In the genomic region with DNA sequence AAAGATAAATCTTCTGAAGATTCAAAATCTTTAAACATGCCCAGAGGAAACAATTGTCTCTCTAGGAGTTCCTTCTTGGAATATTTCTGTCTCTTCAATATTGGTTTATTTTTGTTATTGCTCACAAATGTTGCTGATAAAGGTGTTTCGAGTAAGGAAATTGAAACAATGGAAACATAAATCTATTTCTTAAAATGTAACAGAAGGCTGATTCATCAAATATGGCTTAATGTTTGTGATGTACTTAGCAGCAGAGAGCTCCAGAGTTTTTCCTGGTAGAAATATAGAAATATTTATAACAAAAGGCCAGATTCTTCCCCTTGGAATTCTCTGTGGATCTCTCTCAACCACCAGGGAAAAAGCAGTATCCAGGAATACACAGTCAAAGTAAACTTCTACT, we compare ENCODE assay signal across 19 cellular contexts.
A peak's percentile ranks its signal among the peaks of the same experiment; 100 is the strongest.
DNase-seq lines count a peak whose midpoint lies in the region; ATAC-seq and TF ChIP-seq lines count a peak whose summit lies in the region.
"Had no signal": no experiment of that assay in that cellular context is flagged by ENCODE, and none has a peak within 500 bp of the region (broad histone marks: within the 10 kb centered on the region; RNA-seq: fewer than 3 reads in every experiment).

No MANE protein-coding gene starts in this region.

- H3K4me1 Mint-ChIP-seq in Calu3 (ENCODE audit: low read depth, unreplicated experiment) = peaks cover 69% of the 10 kb centered on the region
- no peaks in the 10 kb centered on the region for H3K4me1 Mint-ChIP-seq in activated naive CD8-positive, alpha-beta T cell treated with anti-CD3 and anti-CD28 coated beads for 36 hours
- H3K4me1 Mint-ChIP-seq: GM23338, H9 had no signal

- no peak for TF ChIP-seq CTCF in Calu3 (IDR thresholded peaks at IDR 0.05; ENCODE audit: unreplicated experiment)

- H3K23ac ChIP-seq in mesenchymal stem cell (ENCODE audit: low read length in 2 of 2) = no peak overlapping the region

- H2BK15ac ChIP-seq in mesenchymal stem cell (ENCODE audit: low read depth, poor library complexity, severe bottlenecking) = no peak overlapping the region

- ATAC-seq in left lobe of liver = no peak
- ATAC-seq in HG03108 (IDR thresholded peaks at IDR 0.05; ENCODE audit: unreplicated experiment) = no peak
- ATAC-seq: GM23338, Panc1 had no signal

- no peak overlapping the region for H4K91ac ChIP-seq in mesenchymal stem cell (ENCODE audit: low read length)

- no peak overlapping the region for H3K18ac ChIP-seq in mesenchymal stem cell (ENCODE audit: low read depth in 1 of 2, low read length in 2 of 2)

- peak overlapping the region; percentile 28; the same call in 1 of the 2 replicates for H3K27ac ChIP-seq in SJCRH30
- peak overlapping the region; percentile 49 for H3K27ac ChIP-seq in mesenchymal stem cell (ENCODE audit: low read length, poor library complexity, severe bottlenecking)

- WGBS in mesenchymal stem cell = no CpG with 5 or more reads among the region's 1 CpG

- H3K9me3 Mint-ChIP-seq in Calu3 (ENCODE audit: low read depth, unreplicated experiment) = no peaks in the 10 kb centered on the region
- H3K9me3 Mint-ChIP-seq in activated naive CD8-positive, alpha-beta T cell treated with anti-CD3 and anti-CD28 coated beads for 36 hours = no peaks in the 10 kb centered on the region
- H3K9me3 Mint-ChIP-seq: GM23338, H9 had no signal

- H3K27me3 Mint-ChIP-seq in Calu3 (ENCODE audit: unreplicated experiment) = no peaks in the 10 kb centered on the region
- no peaks in the 10 kb centered on the region for H3K27me3 Mint-ChIP-seq in activated naive CD8-positive, alpha-beta T cell treated with anti-CD3 and anti-CD28 coated beads for 36 hours

- no peak overlapping the region for H3K4ac ChIP-seq in mesenchymal stem cell (ENCODE audit: low read depth in 1 of 2, low read length in 2 of 2)

- H2BK120ac ChIP-seq in mesenchymal stem cell (ENCODE audit: low read depth, low read length) = no peak overlapping the region

- H3K27ac Mint-ChIP-seq in Calu3 (ENCODE audit: unreplicated experiment) = peak overlapping the region; percentile 91
- no peak overlapping the region for H3K27ac Mint-ChIP-seq in activated naive CD8-positive, alpha-beta T cell treated with anti-CD3 and anti-CD28 coated beads for 36 hours
- H3K27ac Mint-ChIP-seq: GM23338, H9 had no signal

- H3K36me3 ChIP-seq in SJCRH30 (no peaks in the 10 kb centered on the region), mesenchymal stem cell (ENCODE audit: control insufficient read depth in 1 of 2, insufficient read depth in 2 of 2, low read depth in 1 of 2, low read length in 2 of 2) (no peaks in the 10 kb centered on the region)

- no peak overlapping the region for H3K14ac ChIP-seq in mesenchymal stem cell (ENCODE audit: low read length in 2 of 2)

- H3K27me3 ChIP-seq in SJCRH30 (no peaks in the 10 kb centered on the region), mesenchymal stem cell (ENCODE audit: control insufficient read depth in 1 of 2, insufficient read depth in 1 of 2, low read length in 2 of 2) (no peaks in the 10 kb centered on the region)

- H3K9me3 ChIP-seq in SJCRH30 (replicated peaks) (no peaks in the 10 kb centered on the region), mesenchymal stem cell (ENCODE audit: control insufficient read depth, low read length) (no peaks in the 10 kb centered on the region)
- H3K9me3 ChIP-seq: SK-N-SH had no signal

- peaks cover 29% of the 10 kb centered on the region for H3K36me3 Mint-ChIP-seq in Calu3 (ENCODE audit: insufficient read depth, unreplicated experiment)
- H3K36me3 Mint-ChIP-seq in activated naive CD8-positive, alpha-beta T cell treated with anti-CD3 and anti-CD28 coated beads for 36 hours = peaks cover 2% of the 10 kb centered on the region

- H3K4me1 ChIP-seq in SJCRH30 (peaks cover 56% of the 10 kb centered on the region), mesenchymal stem cell (ENCODE audit: control insufficient read depth, insufficient read depth, low read depth, low read length) (no peaks in the 10 kb centered on the region)

- H2AK5ac ChIP-seq in mesenchymal stem cell (ENCODE audit: low read length, severe bottlenecking) = no peak overlapping the region

- no peak overlapping the region for H3K4me3 Mint-ChIP-seq in Calu3 (ENCODE audit: low read depth, unreplicated experiment)
- H3K4me3 Mint-ChIP-seq in activated naive CD8-positive, alpha-beta T cell treated with anti-CD3 and anti-CD28 coated beads for 36 hours = no peak overlapping the region
- H3K4me3 Mint-ChIP-seq: GM23338, H9 had no signal

- H2AFZ ChIP-seq in mesenchymal stem cell (ENCODE audit: low read depth, low read length) = no peak overlapping the region
- H2AFZ ChIP-seq: GM23338 had no signal

- H2BK12ac ChIP-seq in mesenchymal stem cell (ENCODE audit: low read length in 2 of 2) = no peak overlapping the region

- no peak overlapping the region for H2BK5ac ChIP-seq in mesenchymal stem cell (ENCODE audit: low read depth, low read length, poor library complexity, severe bottlenecking)

- BruUV-seq in Calu3 (replicated peaks; lab: Mats Ljungman, UMichigan) = no TSS peak

- H3K4me3 ChIP-seq in SJCRH30 = no peak overlapping the region
- no peak overlapping the region for H3K4me3 ChIP-seq in mesenchymal stem cell (ENCODE audit: insufficient read depth in 1 of 2, low read depth in 1 of 2, low read length in 2 of 2)
- H3K4me3 ChIP-seq: GM23338 had no signal

- DNase-seq in Calu3 = no peak
- DNase-seq in SJCRH30 = no peak
- peak; percentile 60 for DNase-seq in dermis blood vessel endothelial cell
- no peak for DNase-seq in mesenchymal stem cell
- DNase-seq in left lobe of liver (ENCODE audit: low spot score) = no peak
- DNase-seq in activated naive CD8-positive, alpha-beta T cell treated with anti-CD3 and anti-CD28 coated beads for 36 hours = no peak
- DNase-seq in kidney glomerular epithelial cell (lab: John Stamatoyannopoulos, UW) = no peak
- DNase-seq: ACHN, H9, NCI-H1092, NCI-H1694 treated with DMSO at 0.1 percent for 48 hours, NCI-H2081, NCI-H2227 treated with DMSO at 0.1 percent for 48 hours, NCI-H526 treated with DMSO at 0.1 percent for 48 hours, SIG-M5, SK-N-SH had no signal

- intact Hi-C loops in Calu3 (cut with micrococcal nuclease; ENCODE audit: unreplicated experiment) = loop anchor here (5.0 kb wide), 1 partner anchor 1002 kb away; no protein-coding TSS in a partner anchor

- H3K9ac ChIP-seq in mesenchymal stem cell (ENCODE audit: low read length) = peak overlapping the region; percentile 12
- H3K9ac ChIP-seq: SK-N-SH had no signal

- H3K79me1 ChIP-seq in mesenchymal stem cell (replicated peaks; ENCODE audit: low read length, poor library complexity, severe bottlenecking) = no peaks in the 10 kb centered on the region

- H4K8ac ChIP-seq in mesenchymal stem cell (ENCODE audit: low read length) = no peak overlapping the region

- CTCF ChIA-PET in Calu3 (lab: Charles Lee) = interaction anchor here (0.7 to 5.4 kb wide), 6 partner anchors 8 to 569 kb away, joined by 3 to 61 read pairs (median 10); no protein-coding TSS in a partner anchor

- H3K4me2 ChIP-seq in mesenchymal stem cell (ENCODE audit: low read length, poor library complexity, severe bottlenecking) = no peak overlapping the region
- H3K4me2 ChIP-seq: GM23338, SK-N-SH had no signal
